16 cellular contexts compared by ENCODE assay signal in the genomic region with DNA sequence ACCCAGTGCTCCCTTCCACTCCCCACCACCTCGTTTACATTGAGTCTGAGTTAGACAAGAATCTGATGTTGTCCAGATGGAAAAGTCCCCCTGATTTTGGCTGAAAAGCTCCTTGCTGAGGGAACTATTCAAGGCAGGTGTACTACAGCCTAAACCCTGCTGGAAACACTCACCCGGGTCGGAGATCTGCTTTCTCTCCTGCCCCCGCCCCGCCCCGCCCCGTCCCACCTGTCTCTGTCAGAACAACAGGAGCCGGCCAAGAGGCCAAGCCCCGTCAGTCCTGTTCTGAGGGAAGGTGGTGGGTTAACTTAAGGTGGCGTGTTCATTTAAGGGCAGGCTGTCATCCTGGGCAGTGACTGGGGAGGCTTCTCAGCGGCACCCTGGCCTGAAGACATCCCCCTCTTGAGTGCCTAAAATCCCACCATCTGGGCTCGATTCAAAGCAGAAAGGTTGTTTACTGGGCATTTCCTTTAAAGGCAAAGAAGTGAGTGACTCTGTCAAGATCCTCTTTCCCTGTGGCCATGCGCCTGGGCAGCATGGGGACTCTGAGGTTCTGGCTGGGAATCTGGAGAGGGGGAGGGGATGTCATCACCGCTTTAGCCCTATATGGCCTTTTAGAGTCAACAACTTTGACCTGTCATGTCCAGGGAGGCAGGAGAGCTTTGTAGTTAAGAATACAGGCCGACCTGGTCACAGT.
DNase-seq lines count a peak whose midpoint lies in the region; ATAC-seq and TF ChIP-seq lines count a peak whose summit lies in the region.
"Had no signal": no experiment of that assay in that cellular context is flagged by ENCODE, and none has a peak within 500 bp of the region (broad histone marks: within the 10 kb centered on the region; RNA-seq: fewer than 3 reads in every experiment).

No MANE protein-coding gene starts in this region.

- H3K36me3 Mint-ChIP-seq in Caco-2 (ENCODE audit: insufficient read depth, unreplicated experiment) (no peaks in the 10 kb centered on the region), endodermal cell (ENCODE audit: low read depth) (no peaks in the 10 kb centered on the region), nephron progenitor cell (ENCODE audit: low read depth) (no peaks in the 10 kb centered on the region)
- H3K36me3 Mint-ChIP-seq in natural killer cell treated with Interleukin-12 subunit alpha and Interleukin-12 subunit beta and Interleukin-15 and Interleukin-18, amount 100 ng/mL, for 72 hours, result no peaks in the 10 kb centered on the region

- H3K27ac Mint-ChIP-seq in Caco-2 (ENCODE audit: unreplicated experiment), result no peak overlapping the region
- no peak overlapping the region for H3K27ac Mint-ChIP-seq in endodermal cell
- H3K27ac Mint-ChIP-seq in nephron progenitor cell, result peak overlapping the region; percentile 53
- no peak overlapping the region for H3K27ac Mint-ChIP-seq in natural killer cell treated with Interleukin-12 subunit alpha and Interleukin-12 subunit beta and Interleukin-15 and Interleukin-18, amount 100 ng/mL, for 72 hours
- peak overlapping the region in 1 of 2 donors; percentile 28 for H3K27ac Mint-ChIP-seq in stimulated activated naive CD8-positive, alpha-beta T cell treated with anti-CD3 and anti-CD28 coated beads, Interleukin-15, amount 100 ng/mL, for 72 hours
- H3K27ac Mint-ChIP-seq: activated CD4-positive, alpha-beta memory T cell treated with anti-CD3 and anti-CD28 coated beads, Interleukin-2, amount 10 ng/mL, durations not matched to agents 7 days and 5 days had no signal

- CTCF ChIA-PET in Caco-2 (lab: Charles Lee), result no interaction called here

- 46 to 49% methylated on average over 2 to 15 of the region's 15 CpGs for WGBS in endodermal cell (ENCODE audit: insufficient coverage in 1 of 2, insufficient read length in 1 of 2), 2 experiments

- H3K27me3 Mint-ChIP-seq in Caco-2 (ENCODE audit: insufficient read depth, unreplicated experiment) (no peaks in the 10 kb centered on the region), endodermal cell (ENCODE audit: insufficient read depth) (peaks cover 6% of the 10 kb centered on the region), nephron progenitor cell (ENCODE audit: low read depth, poor library complexity) (peaks cover 3% of the 10 kb centered on the region)
- H3K27me3 Mint-ChIP-seq in natural killer cell treated with Interleukin-12 subunit alpha and Interleukin-12 subunit beta and Interleukin-15 and Interleukin-18, amount 100 ng/mL, for 72 hours, result peaks cover 7% of the 10 kb centered on the region in 2 donors
- H3K27me3 Mint-ChIP-seq in stimulated activated naive CD8-positive, alpha-beta T cell treated with anti-CD3 and anti-CD28 coated beads, Interleukin-15, amount 100 ng/mL, for 72 hours, result no peaks in the 10 kb centered on the region

- POLR2A ChIA-PET in Caco-2 (lab: Charles Lee), result no interaction called here

- ATAC-seq in natural killer cell treated with Interleukin-12 subunit alpha and Interleukin-12 subunit beta and Interleukin-15 and Interleukin-18, amount 100 ng/mL, for 72 hours, result no peak
- no peak for ATAC-seq in stimulated activated naive CD8-positive, alpha-beta T cell treated with anti-CD3 and anti-CD28 coated beads, Interleukin-15, amount 100 ng/mL, for 72 hours
- ATAC-seq in GM21447 (IDR thresholded peaks at IDR 0.05; ENCODE audit: unreplicated experiment), result no peak
- ATAC-seq: K562 had no signal

- intact Hi-C loops in Caco-2 (cut with micrococcal nuclease; ENCODE audit: unreplicated experiment), result loop anchor here (5.0 to 10.0 kb wide), 2 partner anchors 95 to 127 kb away; no protein-coding TSS in a partner anchor

- H3K27me3 ChIP-seq in Caco-2 (replicated peaks; ENCODE audit: control insufficient read depth, insufficient read depth, low read length) (no peaks in the 10 kb centered on the region), endodermal cell (ENCODE audit: control insufficient read depth, insufficient read depth, low read length, poor library complexity, severe bottlenecking) (no peaks in the 10 kb centered on the region)

- H3K4me1 ChIP-seq in Caco-2 (peaks cover 7% of the 10 kb centered on the region), endodermal cell (ENCODE audit: control insufficient read depth, insufficient read depth, low read length) (peaks cover 4% of the 10 kb centered on the region)

- H3K4me1 Mint-ChIP-seq in Caco-2 (ENCODE audit: low read depth, unreplicated experiment) (peaks cover 15% of the 10 kb centered on the region), endodermal cell (peaks cover 31% of the 10 kb centered on the region), nephron progenitor cell (peaks cover 72% of the 10 kb centered on the region)
- no peaks in the 10 kb centered on the region for H3K4me1 Mint-ChIP-seq in natural killer cell treated with Interleukin-12 subunit alpha and Interleukin-12 subunit beta and Interleukin-15 and Interleukin-18, amount 100 ng/mL, for 72 hours (ENCODE audit: low read depth in 2 of 2)
- no peaks in the 10 kb centered on the region for H3K4me1 Mint-ChIP-seq in stimulated activated naive CD8-positive, alpha-beta T cell treated with anti-CD3 and anti-CD28 coated beads, Interleukin-15, amount 100 ng/mL, for 72 hours
- H3K4me1 Mint-ChIP-seq: activated CD4-positive, alpha-beta memory T cell treated with anti-CD3 and anti-CD28 coated beads, Interleukin-2, amount 10 ng/mL, durations not matched to agents 7 days and 5 days had no signal

- no TSS peak for BruUV-seq in Caco-2 (replicated peaks; lab: Mats Ljungman, UMichigan)

- TF ChIP-seq CTCF in Caco-2 (IDR thresholded peaks at IDR 0.05; ENCODE audit: insufficient read depth in 1 of 2, low read depth in 1 of 2, low read length in 1 of 2, severe bottlenecking in 1 of 2, unreplicated experiment in 1 of 2) (no peak), endodermal cell (conservative IDR thresholded peaks at IDR 0.05) (no peak), nephron progenitor cell (IDR thresholded peaks at IDR 0.05) (no peak)

- H3K4me3 ChIP-seq in Caco-2 (ENCODE audit: low read depth, low read length) (no peak overlapping the region), endodermal cell (ENCODE audit: low read length) (no peak overlapping the region)
- H3K4me3 ChIP-seq: K562 had no signal

- H3K9me3 ChIP-seq in Caco-2, result no peaks in the 10 kb centered on the region
- H3K9me3 ChIP-seq in endodermal cell (ENCODE audit: control insufficient read depth, low read length), result no peaks in the 10 kb centered on the region

- H3K9me3 Mint-ChIP-seq in Caco-2 (ENCODE audit: unreplicated experiment), result no peaks in the 10 kb centered on the region
- no peaks in the 10 kb centered on the region for H3K9me3 Mint-ChIP-seq in endodermal cell
- H3K9me3 Mint-ChIP-seq in nephron progenitor cell, result no peaks in the 10 kb centered on the region
- no peaks in the 10 kb centered on the region for H3K9me3 Mint-ChIP-seq in natural killer cell treated with Interleukin-12 subunit alpha and Interleukin-12 subunit beta and Interleukin-15 and Interleukin-18, amount 100 ng/mL, for 72 hours
- no peaks in the 10 kb centered on the region for H3K9me3 Mint-ChIP-seq in stimulated activated naive CD8-positive, alpha-beta T cell treated with anti-CD3 and anti-CD28 coated beads, Interleukin-15, amount 100 ng/mL, for 72 hours
- H3K9me3 Mint-ChIP-seq: activated CD4-positive, alpha-beta memory T cell treated with anti-CD3 and anti-CD28 coated beads, Interleukin-2, amount 10 ng/mL, durations not matched to agents 7 days and 5 days had no signal

- H3K36me3 ChIP-seq in Caco-2 (ENCODE audit: control insufficient read depth, insufficient read depth, low read length) (no peaks in the 10 kb centered on the region), endodermal cell (ENCODE audit: control insufficient read depth, insufficient read depth, low read length) (no peaks in the 10 kb centered on the region)

- H3K27ac ChIP-seq in endodermal cell (ENCODE audit: low read depth, low read length), result no peak overlapping the region

- H3K4me3 Mint-ChIP-seq in Caco-2 (ENCODE audit: unreplicated experiment) (peak overlapping the region; percentile 21), endodermal cell (no peak overlapping the region), nephron progenitor cell (peak overlapping the region; percentile 57)
- no peak overlapping the region for H3K4me3 Mint-ChIP-seq in natural killer cell treated with Interleukin-12 subunit alpha and Interleukin-12 subunit beta and Interleukin-15 and Interleukin-18, amount 100 ng/mL, for 72 hours
- H3K4me3 Mint-ChIP-seq in stimulated activated naive CD8-positive, alpha-beta T cell treated with anti-CD3 and anti-CD28 coated beads, Interleukin-15, amount 100 ng/mL, for 72 hours, result no peak overlapping the region
- H3K4me3 Mint-ChIP-seq: activated CD4-positive, alpha-beta memory T cell treated with anti-CD3 and anti-CD28 coated beads, Interleukin-2, amount 10 ng/mL, durations not matched to agents 7 days and 5 days had no signal

- no peak overlapping the region for H3K9ac ChIP-seq in endodermal cell (ENCODE audit: extremely low read depth, low read length, poor library complexity, severe bottlenecking)

- peak; percentile 52 to 60 for DNase-seq in Caco-2
- DNase-seq in NCI-H146 (lab: John Stamatoyannopoulos, UW), result peak; percentile 45
- DNase-seq in endodermal cell, result peak; percentile 76
- DNase-seq in nephron progenitor cell, result peak; percentile 35
- DNase-seq in natural killer cell treated with Interleukin-12 subunit alpha and Interleukin-12 subunit beta and Interleukin-15 and Interleukin-18, amount 100 ng/mL, for 72 hours (ENCODE audit: low spot score), result no peak
- no peak for DNase-seq in HUDEP-2 (lab: John Stamatoyannopoulos, UW; ENCODE audit: unreplicated experiment in 76 of 76)
- no peak for DNase-seq in stimulated activated naive CD8-positive, alpha-beta T cell treated with anti-CD3 and anti-CD28 coated beads, Interleukin-15, amount 100 ng/mL, for 72 hours
- DNase-seq: ACHN; activated CD4-positive, alpha-beta memory T cell treated with anti-CD3 and anti-CD28 coated beads, Interleukin-2, amount 10 ng/mL, durations not matched to agents 7 days and 5 days; activated T-cell treated with anti-CD3 and anti-CD28 coated beads, Interleukin-2, amount 50 U/mL, for 48 hours; mammary epithelial cell; NCI-H1105 treated with DMSO at 0.1 percent for 48 hours; NCI-H774; stimulated activated naive CD4-positive, alpha-beta T cell had no signal

Comparison
In these comparisons a context has a peak if more than half of its experiments do, and no peak if none do; other contexts are left out.
1. DNase-seq: peak in Caco-2 (2 of 2), NCI-H146 (single experiment), endodermal cell (single experiment) and nephron progenitor cell (single experiment); none in natural killer cell treated with Interleukin-12 subunit alpha and Interleukin-12 subunit beta and Interleukin-15 and Interleukin-18, amount 100 ng/mL, for 72 hours (single experiment), HUDEP-2 (0 of 76) and stimulated activated naive CD8-positive, alpha-beta T cell treated with anti-CD3 and anti-CD28 coated beads, Interleukin-15, amount 100 ng/mL, for 72 hours (0 of 2).
2. H3K4me3 Mint-ChIP-seq: peak in Caco-2 (single experiment) and nephron progenitor cell (single experiment); none in endodermal cell (single experiment), natural killer cell treated with Interleukin-12 subunit alpha and Interleukin-12 subunit beta and Interleukin-15 and Interleukin-18, amount 100 ng/mL, for 72 hours (single experiment) and stimulated activated naive CD8-positive, alpha-beta T cell treated with anti-CD3 and anti-CD28 coated beads, Interleukin-15, amount 100 ng/mL, for 72 hours (0 of 2).